Comparison of ENCODE assay signal across 28 cellular contexts in genomic region chr3:122265937-122266336, GRCh38.
DNase-seq lines count a peak whose midpoint lies in the region; ATAC-seq and TF ChIP-seq lines count a peak whose summit lies in the region.
"Had no signal": no experiment of that assay in that cellular context is flagged by ENCODE, and none has a peak within 500 bp of the region (broad histone marks: within the 10 kb centered on the region; RNA-seq: fewer than 3 reads in every experiment).

No MANE protein-coding gene starts in this region.

- peak; percentile 14; the same call in 1 of the 2 replicates for TF ChIP-seq CTCF in VCaP (conservative IDR thresholded peaks at IDR 0.05)

- ATAC-seq in HG03442 (IDR thresholded peaks at IDR 0.05; ENCODE audit: unreplicated experiment) (no peak), SK-N-SH treated with all-trans-retinoic acid at 6 μM for 48 hours (no peak), HG02588 (IDR thresholded peaks at IDR 0.05; ENCODE audit: unreplicated experiment) (no peak)
- ATAC-seq: left ventricle myocardium superior; natural killer cell treated with Interleukin-12 subunit alpha and Interleukin-12 subunit beta and Interleukin-15 and Interleukin-18, amount 100 ng/mL, for 72 hours; right cardiac atrium had no signal

- DNase-seq in NOMO-1 (lab: John Stamatoyannopoulos, UW; ENCODE audit: unreplicated experiment in 2 of 2) (peak; percentile 41 to 63), NOMO-1 treated with dmso at 0.1 percent for 144 hours (lab: John Stamatoyannopoulos, UW; ENCODE audit: unreplicated experiment) (no peak), NOMO-1 treated with DMSO at 0.1 percent for 48 hours (lab: John Stamatoyannopoulos, UW; ENCODE audit: unreplicated experiment) (peak; percentile 51)
- no peak for DNase-seq in stimulated activated CD4-positive, alpha-beta T cell treated with anti-CD3 and anti-CD28 coated beads, Interleukin-4, amount 100 ng/mL, for 4 hours
- DNase-seq: activated CD4-positive, alpha-beta T cell treated with anti-CD3 and anti-CD28 coated beads for 48 hours; activated naive CD4-positive, alpha-beta T cell treated with Interleukin-2 at 50 U/mL for 16 hours; activated T-cell treated with anti-CD3 and anti-CD28 coated beads, Interleukin-2, amount 50 U/mL, for 4 hours; adrenal gland; CD8-positive, alpha-beta memory T cell; DMS53; effector memory CD4-positive, alpha-beta T cell; HFFc6; left ventricle myocardium superior; midbrain; NCI-H1930; NCI-H226; NCI-H748 treated with DMSO at 0.1 percent for 48 hours; ovary; right cardiac atrium; SJCRH30; stimulated activated CD4-positive, alpha-beta T cell treated with anti-CD3 and anti-CD28 coated beads, Interleukin-12 subunit alpha, Interleukin-12 subunit beta, amount 100 ng/mL, for 4 hours; T-helper 2 cell had no signal

- no peak overlapping the region for H3K27ac ChIP-seq in VCaP
- H3K27ac ChIP-seq: adrenal gland, ovary, SJCRH30, tibial nerve had no signal

TF ChIP-seq in SK-N-SH treated with all-trans-retinoic acid at 6 μM for 48 hours, 23 proteins besides CTCF, POLR2A, EP300 and RAD21:
- TF ChIP-seq CSDC2 (CRISPR knock-in tag; IDR thresholded peaks at IDR 0.05), result no peak
- TF ChIP-seq TCF4 (CRISPR knock-in tag; IDR thresholded peaks at IDR 0.05; ENCODE audit: borderline replicate concordance), result no peak
- TF ChIP-seq ZFP3 (CRISPR knock-in tag; IDR thresholded peaks at IDR 0.05), result no peak
- TF ChIP-seq ZC3H10 (CRISPR knock-in tag; IDR thresholded peaks at IDR 0.05), result no peak
- TF ChIP-seq CREB5 (CRISPR knock-in tag; IDR thresholded peaks at IDR 0.05; ENCODE audit: low read depth), result no peak
- TF ChIP-seq ESRRG (CRISPR knock-in tag; IDR thresholded peaks at IDR 0.05), result no peak
- no peak for TF ChIP-seq ZNF565 (CRISPR knock-in tag; conservative IDR thresholded peaks at IDR 0.05; ENCODE audit: low read depth)
- TF ChIP-seq OSR1 (CRISPR knock-in tag; IDR thresholded peaks at IDR 0.05), result no peak
- no peak for TF ChIP-seq CSRNP3 (CRISPR knock-in tag; IDR thresholded peaks at IDR 0.05)
- no peak for TF ChIP-seq ZFP30 (CRISPR knock-in tag; IDR thresholded peaks at IDR 0.05)

Comparison
In these comparisons a context has a peak if more than half of its experiments do, and no peak if none do; other contexts are left out.
1. DNase-seq: peak in NOMO-1 (2 of 2) and NOMO-1 treated with DMSO at 0.1 percent for 48 hours (single experiment); none in NOMO-1 treated with dmso at 0.1 percent for 144 hours (single experiment) and stimulated activated CD4-positive, alpha-beta T cell treated with anti-CD3 and anti-CD28 coated beads, Interleukin-4, amount 100 ng/mL, for 4 hours (0 of 2).